25 cellular contexts compared by ENCODE assay signal in the genomic region with DNA sequence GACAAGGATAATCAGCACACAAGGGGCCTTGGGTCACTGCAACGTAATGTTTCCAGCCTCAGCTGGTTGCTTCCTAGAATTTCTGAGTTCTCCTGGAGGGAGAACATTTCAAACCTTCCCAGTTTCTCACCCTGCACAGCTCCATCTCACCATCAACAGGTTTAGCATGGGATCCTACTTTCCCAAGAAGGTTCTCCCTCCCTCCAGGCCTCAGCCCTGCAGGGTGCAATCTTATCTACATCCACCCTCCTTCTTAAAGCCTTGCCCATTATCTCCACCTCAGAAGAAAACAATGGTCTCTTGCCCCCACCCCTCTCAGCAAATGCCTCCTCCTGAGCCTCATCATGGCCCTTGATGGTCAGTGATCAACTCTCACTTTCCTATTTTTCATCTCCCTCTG. TPM values are rescaled to one million over a fixed set of nuclear protein-coding genes. Genes with fewer than 3 reads are reported as not detected.
"Had no signal": no experiment of that assay in that cellular context is flagged by ENCODE, and none has a peak within 500 bp of the region (broad histone marks: within the 10 kb centered on the region; RNA-seq: fewer than 3 reads in every experiment).

No MANE protein-coding gene starts in this region.

- H3K27ac ChIP-seq: KMS-11, RWPE1, SJSA1, SK-N-MC had no signal

- ATAC-seq: HepG2, K562, Panc1, PC-3 had no signal

- H3K36me3 ChIP-seq: SJSA1 had no signal

- H3K27me3 ChIP-seq: SJSA1 had no signal

- DNase-seq: Kasumi-1, MM.1S, NCI-H1092 treated with DMSO at 0.1 percent for 48 hours, NCI-H1436, NCI-H187, NCI-H2029, NCI-H2081 treated with DMSO at 0.1 percent for 48 hours, NCI-H2171, NCI-H226, NCI-H446, NCI-H510A, NCI-H524 treated with DMSO at 0.1 percent for 48 hours, NCI-H69, NCI-H774, PC-3, SIG-M5 had no signal

- H3K4me3 ChIP-seq: K562, SJSA1, SK-N-MC had no signal

- H3K36me3 Mint-ChIP-seq: IgD-negative memory B cell had no signal

- H3K9ac ChIP-seq: KMS-11 had no signal

- H3K9me3 ChIP-seq: SJSA1 had no signal

- H3K4me1 Mint-ChIP-seq: IgD-negative memory B cell had no signal

- H3K27ac Mint-ChIP-seq: IgD-negative memory B cell had no signal

- H3K4me3 Mint-ChIP-seq: IgD-negative memory B cell had no signal

- H3K4me2 ChIP-seq: KMS-11 had no signal

- H3K4me1 ChIP-seq: SJSA1 had no signal

RNA-seq across cellular contexts. Expression of a gene that starts 23.6 kb away (rescaled TPM):
- total RNA-seq: HT-29 had no signal
- polyA plus RNA-seq: K562 had no signal
